In genomic region chr4:101005659-101006058, GRCh38 we compare ENCODE assay signal across 30 cellular contexts.
DNase-seq lines count a peak whose midpoint lies in the region; ATAC-seq, FAIRE-seq and TF ChIP-seq lines count a peak whose summit lies in the region.
"Had no signal": no experiment of that assay in that cellular context is flagged by ENCODE, and none has a peak within 500 bp of the region (broad histone marks: within the 10 kb centered on the region; RNA-seq: fewer than 3 reads in every experiment).

No MANE protein-coding gene starts in this region.

- H3K27ac Mint-ChIP-seq in type B pancreatic cell, result no peak overlapping the region
- H3K27ac Mint-ChIP-seq: activated naive CD4-positive, alpha-beta T cell treated with anti-CD3 and anti-CD28 coated beads, Interleukin-2, amount 50 U/mL, for 72 hours; activated T-helper 2 cell treated with anti-CD3 and anti-CD28 coated beads, Interferon-gamma antibody, Interleukin-2, Interleukin-4, amounts not matched to agents 10 μg/mL and 5 μg/mL and 100 μg/mL, durations not matched to agents 14 hours and 24 hours and 36 hours; dendritic cell treated with granulocyte-macrophage colony-stimulating factor and Interleukin-4, amounts not matched to agents 40 ng/mL and 50 ng/mL, for 4 days; immature natural killer cell; WTC11 had no signal

- TF ChIP-seq RAD21 in GM12878 (IDR thresholded peaks at IDR 0.05; ENCODE audit: insufficient read depth, low read depth, low read length), result no peak

- no peaks in the 10 kb centered on the region for H3K27me3 Mint-ChIP-seq in type B pancreatic cell
- H3K27me3 Mint-ChIP-seq: dendritic cell treated with granulocyte-macrophage colony-stimulating factor and Interleukin-4, amounts not matched to agents 40 ng/mL and 50 ng/mL, for 4 days had no signal

- H3K36me3 ChIP-seq in GM12878 (ENCODE audit: control insufficient read depth in 2 of 2, insufficient read depth in 2 of 2, low read length in 1 of 2), result no peaks in the 10 kb centered on the region
- H3K36me3 ChIP-seq: cardiac muscle cell, gastrocnemius medialis, stomach, tibial nerve had no signal

- no peaks in the 10 kb centered on the region for H3K27me3 ChIP-seq in GM12878 (replicated peaks in 1 of 2; ENCODE audit: control insufficient read depth in 2 of 2, insufficient read depth in 2 of 2, low read length in 1 of 2)
- H3K27me3 ChIP-seq: cardiac muscle cell, gastrocnemius medialis, hepatocyte, stomach, tibial nerve had no signal

- BruUV-seq in GM12878 (replicated peaks; lab: Mats Ljungman, UMichigan), result no TSS peak

- H3K4me3 ChIP-seq in GM12878, result no peak overlapping the region
- H3K4me3 ChIP-seq: cardiac muscle cell, gastrocnemius medialis, hepatocyte, psoas muscle, stomach, tibial nerve had no signal

- H3K9ac ChIP-seq in GM12878 (ENCODE audit: control insufficient read depth, insufficient read depth, low read length), result no peak overlapping the region

- H3K27ac ChIP-seq in GM12878 (ENCODE audit: control insufficient read depth, insufficient read depth), result no peak overlapping the region
- H3K27ac ChIP-seq: C4-2B, cardiac muscle cell, gastrocnemius medialis, hepatocyte, psoas muscle, stomach, tibial nerve had no signal

- CTCF ChIA-PET in GM12878 (lab: Yijun Ruan, JAX), result interaction anchor here (0.6 kb wide), 1 partner anchor 9 kb away, joined by 3 read pairs; no protein-coding TSS in a partner anchor

- H4K20me1 ChIP-seq in GM12878 (ENCODE audit: control insufficient read depth, insufficient read depth), result no peaks in the 10 kb centered on the region

- peak; percentile 73 for ATAC-seq in GM18870 (IDR thresholded peaks at IDR 0.05; ENCODE audit: unreplicated experiment)
- ATAC-seq in GM21717 (IDR thresholded peaks at IDR 0.05; ENCODE audit: unreplicated experiment), result peak; percentile 58
- ATAC-seq in HG02973 (IDR thresholded peaks at IDR 0.05; ENCODE audit: unreplicated experiment), result peak; percentile 44
- ATAC-seq in GM12878, result peak; percentile 36
- ATAC-seq: activated naive CD4-positive, alpha-beta T cell treated with anti-CD3 and anti-CD28 coated beads, Interleukin-2, amount 50 U/mL, for 72 hours; gastrocnemius medialis; PC-3; psoas muscle; WTC11 had no signal

- WGBS in GM12878 (ENCODE audit: insufficient coverage, insufficient replicate concordance, low lambda C conversion rate, missing lambda C conversion rate), result 65% methylated on average over 2 of the region's 2 CpGs

- RAD21 ChIA-PET in GM12878 (lab: Charles Lee; ENCODE audit: unreplicated experiment), result interaction anchor here (1.2 kb wide), 1 partner anchor 13 kb away, joined by 3 read pairs; no protein-coding TSS in a partner anchor

- FAIRE-seq in GM12878 (lab: Jason Lieb, UNC), result peak; percentile 31
- FAIRE-seq: endometrium had no signal

- no peak overlapping the region for H3K4me3 Mint-ChIP-seq in type B pancreatic cell
- H3K4me3 Mint-ChIP-seq: dendritic cell treated with granulocyte-macrophage colony-stimulating factor and Interleukin-4, amounts not matched to agents 40 ng/mL and 50 ng/mL, for 4 days; immature natural killer cell; WTC11 had no signal

- H3K4me1 ChIP-seq in GM12878 (ENCODE audit: control insufficient read depth, insufficient read depth, low read length), result peaks cover 17% of the 10 kb centered on the region
- H3K4me1 ChIP-seq: gastrocnemius medialis, psoas muscle had no signal

- no peaks in the 10 kb centered on the region for H3K4me1 Mint-ChIP-seq in type B pancreatic cell (ENCODE audit: unreplicated experiment)
- H3K4me1 Mint-ChIP-seq: WTC11 had no signal

- DNase-seq in GM12878 (ENCODE audit: low read depth, low spot score), result no peak
- DNase-seq in COLO829 (ENCODE audit: low spot score), result no peak
- DNase-seq in OCI-M1 (lab: John Stamatoyannopoulos, UW), result no peak
- DNase-seq in type B pancreatic cell (ENCODE audit: extremely low spot score, unreplicated experiment), result no peak
- no peak for DNase-seq in SW480 (ENCODE audit: low spot score)
- DNase-seq: activated CD4-positive, alpha-beta T cell treated with anti-CD3 and anti-CD28 coated beads, Interleukin-2, amount 50 U/mL, for 4 hours; activated CD8-positive, alpha-beta memory T cell treated with anti-CD3 and anti-CD28 coated beads, Interleukin-2, amount 50 U/mL, for 48 hours; aorta; gastrocnemius medialis; immature natural killer cell; mesenchymal stem cell; NCI-H2081 treated with DMSO at 0.1 percent for 48 hours; NCI-H446; PC-3; psoas muscle; SHP77; stomach; T1000 had no signal

- SMC1A ChIA-PET in GM12878 (lab: Charles Lee; ENCODE audit: uncharacterized antibody, unreplicated experiment), result interaction anchor here (0.7 to 1.7 kb wide), 2 partner anchors 14 to 27 kb away, joined by 3 to 6 read pairs; no protein-coding TSS in a partner anchor

- TF ChIP-seq CTCF in GM12878 (IDR thresholded peaks at IDR 0.05 in 2 of 3, conservative IDR thresholded peaks at IDR 0.05 in 1 of 3; ENCODE audit: control insufficient read depth in 2 of 3, extremely low read depth in 1 of 3, insufficient read depth in 1 of 3, low read depth in 3 of 3, low read length in 3 of 3) (no peak), type B pancreatic cell (conservative IDR thresholded peaks at IDR 0.05) (no peak)

- in situ Hi-C loops in GM12878 (cut with MboI), result loop anchor here (25.0 kb wide), 1 partner anchor 1168 kb away; no protein-coding TSS in a partner anchor

- H3K79me2 ChIP-seq in GM12878 (ENCODE audit: control insufficient read depth, insufficient read depth, low read length), result no peaks in the 10 kb centered on the region
- H3K79me2 ChIP-seq: hepatocyte had no signal

- H3K36me3 Mint-ChIP-seq in type B pancreatic cell, result no peaks in the 10 kb centered on the region
- H3K36me3 Mint-ChIP-seq: WTC11 had no signal

- no peak for TF ChIP-seq EP300 in GM12878 (IDR thresholded peaks at IDR 0.05; ENCODE audit: borderline replicate concordance in 1 of 2, control insufficient read depth in 1 of 2, low read depth in 2 of 2, low read length in 2 of 2)

- no peak overlapping the region for H2AFZ ChIP-seq in GM12878 (ENCODE audit: control insufficient read depth, low read depth, low read length)
- H2AFZ ChIP-seq: hepatocyte had no signal

- no peak for TF ChIP-seq POLR2A in GM12878 (IDR thresholded peaks at IDR 0.05; ENCODE audit: low read depth, low read length)

- POLR2A ChIA-PET in GM12878 (lab: Charles Lee), result no interaction called here

- no peak overlapping the region for H3K4me2 ChIP-seq in GM12878 (ENCODE audit: control insufficient read depth, insufficient read depth)
- H3K4me2 ChIP-seq: hepatocyte had no signal

- H3K9me3 ChIP-seq in GM12878 (replicated peaks; ENCODE audit: control insufficient read depth, insufficient read depth, low read length), result no peaks in the 10 kb centered on the region; the same call in 2 of the 3 replicates
- H3K9me3 ChIP-seq: gastrocnemius medialis, psoas muscle had no signal

- intact Hi-C loops in GM12878 (cut with micrococcal nuclease; ENCODE audit: unreplicated experiment), result no loop called here

- no peaks in the 10 kb centered on the region for H3K9me3 Mint-ChIP-seq in type B pancreatic cell

TF ChIP-seq in GM12878, 131 proteins besides CTCF, POLR2A, EP300 and RAD21 (continues in another document):
- no peak for TF ChIP-seq HDAC2 (IDR thresholded peaks at IDR 0.05)
- TF ChIP-seq ZBTB11 (CRISPR knock-in tag; IDR thresholded peaks at IDR 0.05), result no peak
- TF ChIP-seq SRF (IDR thresholded peaks at IDR 0.05; ENCODE audit: low read depth in 2 of 2, low read length in 2 of 2), result no peak
- no peak for TF ChIP-seq IRF3 (IDR thresholded peaks at IDR 0.05)
- TF ChIP-seq STAT3 (IDR thresholded peaks at IDR 0.05; ENCODE audit: low read depth, low read length), result no peak
- TF ChIP-seq TCF3 (IDR thresholded peaks at IDR 0.05; ENCODE audit: borderline replicate concordance, insufficient read depth, low read depth, low read length), result 0 out of 2 replicates have a peak, but pooled peaks have one; percentile 34
- TF ChIP-seq ZNF207 (IDR thresholded peaks at IDR 0.05; ENCODE audit: borderline replicate concordance), result no peak
- TF ChIP-seq MAX (IDR thresholded peaks at IDR 0.05; ENCODE audit: low read depth, low read length), result no peak
- no peak for TF ChIP-seq CBFB (IDR thresholded peaks at IDR 0.05; ENCODE audit: low read depth)
- 0 out of 2 replicates have a peak, but pooled peaks have one; percentile 35 for TF ChIP-seq IKZF1 (conservative IDR thresholded peaks at IDR 0.05)
- no peak for TF ChIP-seq RFX5 (IDR thresholded peaks at IDR 0.05; ENCODE audit: low read depth, low read length)
